Comparison of ENCODE assay signal across 2 cellular contexts in genomic region chr1:53541761-53542550, GRCh38.
TF ChIP-seq lines count a peak whose summit lies in the region.

No MANE protein-coding gene starts in this region.

TF ChIP-seq in A549, 52 proteins besides CTCF, POLR2A, EP300 and RAD21 (continued from another document):
- no peak for TF ChIP-seq REST (IDR thresholded peaks at IDR 0.05)
- peak; percentile 17; the same call in 1 of the 2 replicates for TF ChIP-seq NFE2L2 (conservative IDR thresholded peaks at IDR 0.05; ENCODE audit: low read length)
- TF ChIP-seq FOSL2 (IDR thresholded peaks at IDR 0.05), result peak; percentile 42
- TF ChIP-seq FOSL2 (CRISPR knock-in tag; IDR thresholded peaks at IDR 0.05), result peak; percentile 68
- TF ChIP-seq HMGXB4 (CRISPR knock-in tag; IDR thresholded peaks at IDR 0.05; ENCODE audit: borderline replicate concordance), result no peak
- TF ChIP-seq BHLHE40 (IDR thresholded peaks at IDR 0.05; ENCODE audit: low read depth, low read length), result no peak
- 0 out of 4 replicates have a peak, but pooled peaks of 1 of the 2 experiments have one; percentile 10 for TF ChIP-seq CEBPB (IDR thresholded peaks at IDR 0.05)
- peak; percentile 34; the same call in 1 of the 2 replicates for TF ChIP-seq JUNB (IDR thresholded peaks at IDR 0.05)

TF ChIP-seq in GM23338, 12 proteins besides CTCF, POLR2A, EP300 and RAD21 (continued from another document):
- TF ChIP-seq ZNF462 (CRISPR knock-in tag; IDR thresholded peaks at IDR 0.05) (no peak), JUNB (IDR thresholded peaks at IDR 0.05; ENCODE audit: unreplicated experiment) (no peak), ZNF114 (CRISPR knock-in tag; IDR thresholded peaks at IDR 0.05) (no peak), REST (IDR thresholded peaks at IDR 0.05; ENCODE audit: unreplicated experiment) (no peak), EZH2phosphoT487 (IDR thresholded peaks at IDR 0.05; ENCODE audit: unreplicated experiment) (no peak)
